In the genomic region with DNA sequence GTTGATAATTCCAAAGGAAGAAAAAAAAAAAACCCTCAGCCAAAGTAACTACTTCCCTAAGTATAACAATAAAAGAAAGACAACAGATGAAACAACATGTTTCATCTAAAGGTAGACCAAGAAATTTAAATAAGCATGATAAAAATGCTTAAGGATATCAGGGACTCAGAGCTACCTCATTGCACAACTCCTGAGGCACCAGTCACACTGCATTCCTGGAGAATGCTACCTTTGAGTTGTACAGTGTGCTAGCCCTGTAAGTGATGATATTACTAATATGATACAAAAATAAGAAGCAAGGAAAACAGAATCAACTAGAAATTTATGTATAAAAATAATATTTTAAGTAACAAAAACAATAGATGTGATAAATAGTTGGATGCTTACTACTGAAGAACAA, we compare ENCODE assay signal across 29 cellular contexts. TPM values are rescaled to one million over a fixed set of nuclear protein-coding genes. Genes with fewer than 3 reads are reported as not detected.
"Had no signal": no experiment of that assay in that cellular context is flagged by ENCODE, and none has a peak within 500 bp of the region (broad histone marks: within the 10 kb centered on the region; RNA-seq: fewer than 3 reads in every experiment).

No MANE protein-coding gene starts in this region.

- ATAC-seq: activated CD4-positive, alpha-beta T cell treated with anti-CD3 and anti-CD28 coated beads for 36 hours; activated T-cell treated with anti-CD3 and anti-CD28 coated beads, Interleukin-2, amount 50 U/mL, for 72 hours; body of pancreas; Right ventricle myocardium inferior had no signal

- DNase-seq: activated CD4-positive, alpha-beta memory T cell treated with anti-CD3 and anti-CD28 coated beads, Interleukin-2, amount 10 ng/mL, durations not matched to agents 7 days and 5 days; activated CD4-positive, alpha-beta T cell treated with anti-CD3 and anti-CD28 coated beads for 36 hours; activated CD4-positive, alpha-beta T cell treated with anti-CD3 and anti-CD28 coated beads, Interleukin-2, amount 50 U/mL, for 1 hour; activated CD4-positive, CD25-positive, alpha-beta regulatory T cell; activated gamma-delta T cell treated with Interleukin-2 at 50 U/mL for 16 hours; activated naive CD4-positive, alpha-beta T cell treated with anti-CD3 and anti-CD28 coated beads, Interleukin-2, amount 50 U/mL, for 16 hours; activated naive CD8-positive, alpha-beta T cell treated with anti-CD3 and anti-CD28 coated beads, Interleukin-2, amount 10 ng/mL, durations not matched to agents 7 days and 5 days; activated T-cell treated with anti-CD3 and anti-CD28 coated beads, Interleukin-2, amount 50 U/mL, for 72 hours; adrenal gland; aorta; body of pancreas; IMR-90; MG63; MV-4-11; NCI-H1092 treated with DMSO at 0.1 percent for 48 hours; NCI-H1436; NCI-H1694 treated with DMSO at 0.1 percent for 48 hours; NCI-H2081; NCI-H446; NCI-H524; T-helper 1 cell had no signal

- H3K27me3 ChIP-seq: adrenal gland, body of pancreas, MG63 had no signal

- H3K4me3 ChIP-seq: adrenal gland, body of pancreas, MG63, SK-N-MC had no signal

- H3K9ac ChIP-seq: KMS-11 had no signal

- H3K4me1 ChIP-seq: body of pancreas had no signal

- H3K9me3 ChIP-seq: adrenal gland, body of pancreas, MG63 had no signal

- H3K27ac ChIP-seq: adrenal gland, body of pancreas, SK-N-MC, VCaP had no signal

- H3K36me3 ChIP-seq: adrenal gland, MG63 had no signal

RNA-seq across cellular contexts. Expression of a gene that starts 29.5 kb away (rescaled TPM):
- total RNA-seq: activated CD4-positive, alpha-beta memory T cell treated with anti-CD3 and anti-CD28 coated beads, Interleukin-2, amount 10 ng/mL, durations not matched to agents 7 days and 5 days; activated CD4-positive, alpha-beta T cell treated with anti-CD3 and anti-CD28 coated beads for 36 hours; activated CD8-positive, alpha-beta memory T cell treated with anti-CD3 and anti-CD28 coated beads for 36 hours; activated naive CD8-positive, alpha-beta T cell treated with anti-CD3 and anti-CD28 coated beads, Interleukin-2, amount 10 ng/mL, durations not matched to agents 7 days and 5 days; activated T-cell treated with anti-CD3 and anti-CD28 coated beads, Interleukin-2, amount 50 U/mL, for 72 hours; activated T-helper 2 cell treated with anti-CD3 and anti-CD28 coated beads, Interferon-gamma antibody, Interleukin-2, Interleukin-4, amounts not matched to agents 10 μg/mL and 5 μg/mL and 100 μg/mL, durations not matched to agents 14 hours and 24 hours and 36 hours; adrenal gland; aorta; body of pancreas; IMR-90; Right ventricle myocardium inferior; RPMI7951; T-helper 2 cell treated with Interferon-gamma antibody and Interleukin-4, amounts not matched to agents 100 ng/mL and 5 ng/mL, for 36 hours had no signal
- polyA plus RNA-seq: adrenal gland, aorta, IMR-90 had no signal
